Comparison of ENCODE assay signal across 12 cellular contexts in genomic region chr3:16890605-16891333, GRCh38. TPM values are rescaled to one million over a fixed set of nuclear protein-coding genes. Genes with fewer than 3 reads are reported as not detected.
DNase-seq lines count a peak whose midpoint lies in the region; ATAC-seq and TF ChIP-seq lines count a peak whose summit lies in the region.
"Had no signal": no experiment of that assay in that cellular context is flagged by ENCODE, and none has a peak within 500 bp of the region (broad histone marks: within the 10 kb centered on the region; RNA-seq: fewer than 3 reads in every experiment).

No MANE protein-coding gene starts in this region.

- H3K4me1 ChIP-seq in BE2C (no peaks in the 10 kb centered on the region; the same call in 1 of the 2 replicates), left ventricle myocardium inferior (peaks cover 87% of the 10 kb centered on the region)

- TF ChIP-seq CTCF in BE2C (IDR thresholded peaks at IDR 0.05; ENCODE audit: low read depth, low read length) = no peak
- TF ChIP-seq CTCF in GM13977 (IDR thresholded peaks at IDR 0.05; ENCODE audit: extremely low read depth, insufficient read depth, missing control alignments) = peak; percentile 1
- TF ChIP-seq CTCF in WTC11 (IDR thresholded peaks at IDR 0.05) = no peak
- TF ChIP-seq CTCF in left ventricle myocardium inferior (IDR thresholded peaks at IDR 0.05; ENCODE audit: borderline replicate concordance) = no peak
- TF ChIP-seq CTCF in lower leg skin (IDR thresholded peaks at IDR 0.05) = no peak

- H3K4me3 Mint-ChIP-seq in WTC11 = no peak overlapping the region

- intact Hi-C loops in left ventricle myocardium inferior (cut with micrococcal nuclease) = no loop called here
- intact Hi-C loops in lower leg skin (cut with DNase I; ENCODE audit: low total_unique reads) = no loop called here

- no peak for TF ChIP-seq POLR2A in lower leg skin (IDR thresholded peaks at IDR 0.05)

- peak; percentile 26 for DNase-seq in BE2C
- DNase-seq in GM13977 (ENCODE audit: low spot score) = no peak
- DNase-seq in WTC11 (ENCODE audit: low spot score) = no peak
- DNase-seq in left ventricle myocardium inferior = no peak
- no peak for DNase-seq in dedifferentiated amniotic fluid mesenchymal stem cell (ENCODE audit: extremely low spot score)
- DNase-seq in lower leg skin (ENCODE audit: low spot score in 2 of 2) = no peak
- DNase-seq in stimulated activated naive CD8-positive, alpha-beta T cell treated with anti-CD3 and anti-CD28 coated beads, Interleukin-15, Interleukin-2, amounts not matched to agents 100 U/mL and 50 U/mL, for 24 hours = no peak
- DNase-seq in DMS153 (lab: John Stamatoyannopoulos, UW) = no peak
- DNase-seq: central memory CD4-positive, alpha-beta T cell; NCI-H146 had no signal

- no peaks in the 10 kb centered on the region for H3K36me3 ChIP-seq in BE2C
- no peaks in the 10 kb centered on the region for H3K36me3 ChIP-seq in left ventricle myocardium inferior

- H3K9me3 ChIP-seq in BE2C (no peaks in the 10 kb centered on the region), left ventricle myocardium inferior (replicated peaks) (no peaks in the 10 kb centered on the region)

- no peaks in the 10 kb centered on the region for H3K36me3 Mint-ChIP-seq in WTC11

- H3K27me3 ChIP-seq in BE2C = no peaks in the 10 kb centered on the region
- H3K27me3 ChIP-seq in left ventricle myocardium inferior (ENCODE audit: low read depth) = no peaks in the 10 kb centered on the region

- H3K27me3 Mint-ChIP-seq in WTC11 (ENCODE audit: low read depth) = peaks cover 4% of the 10 kb centered on the region; the same call in 1 of the 2 replicates

- peaks cover 63% of the 10 kb centered on the region for H3K4me1 Mint-ChIP-seq in WTC11

- WGBS in lower leg skin, 2 donors = 84 to 88% methylated on average over 5 of the region's 5 CpGs

- peaks cover 4% of the 10 kb centered on the region; the same call in 1 of the 2 replicates for H3K9me3 Mint-ChIP-seq in WTC11

- ATAC-seq in WTC11 = peak; percentile 38
- no peak for ATAC-seq in stimulated activated naive CD8-positive, alpha-beta T cell treated with anti-CD3 and anti-CD28 coated beads, Interleukin-15, Interleukin-2, amounts not matched to agents 100 U/mL and 50 U/mL, for 24 hours
- ATAC-seq: esophagus mucosa, sciatic nerve had no signal

- peak overlapping the region; percentile 96 for H3K27ac ChIP-seq in left ventricle myocardium inferior (replicated peaks)

- H3K27ac Mint-ChIP-seq in WTC11 = no peak overlapping the region

- in situ Hi-C loops in GM13977 (cut with MboI; ENCODE audit: low pct_unique_long_range_greater_than_20kb, low sequenced_read_pairs, unreplicated experiment) = no loop called here

- H3K4me3 ChIP-seq in BE2C (ENCODE audit: low read depth, low read length) (no peak overlapping the region), left ventricle myocardium inferior (peak overlapping the region; percentile 35), lower leg skin (ENCODE audit: low read depth, poor library complexity, severe bottlenecking) (no peak overlapping the region)

- POLR2A ChIA-PET in WTC11 (lab: Charles Lee) = no interaction called here

- CTCF ChIA-PET in WTC11 (lab: Charles Lee) = no interaction called here

TF ChIP-seq in WTC11, 78 proteins besides CTCF, POLR2A, EP300 and RAD21:
- TF ChIP-seq GABPB1 (CRISPR knock-in tag; IDR thresholded peaks at IDR 0.05) (no peak), USF1 (CRISPR knock-in tag; IDR thresholded peaks at IDR 0.05) (no peak), TEAD1 (CRISPR knock-in tag; IDR thresholded peaks at IDR 0.05) (no peak), RORB (CRISPR knock-in tag; IDR thresholded peaks at IDR 0.05) (no peak), FOXK1 (CRISPR knock-in tag; IDR thresholded peaks at IDR 0.05) (no peak), ZNF512 (CRISPR knock-in tag; IDR thresholded peaks at IDR 0.05; ENCODE audit: borderline replicate concordance) (no peak), ZNF232 (CRISPR knock-in tag; IDR thresholded peaks at IDR 0.05) (no peak), KAT7 (CRISPR knock-in tag; IDR thresholded peaks at IDR 0.05; ENCODE audit: borderline replicate concordance) (no peak), MYBL2 (CRISPR knock-in tag; IDR thresholded peaks at IDR 0.05) (no peak), JUN (CRISPR knock-in tag; IDR thresholded peaks at IDR 0.05) (no peak), ATF3 (CRISPR knock-in tag; conservative IDR thresholded peaks at IDR 0.05) (no peak), GTF2I (CRISPR knock-in tag; conservative IDR thresholded peaks at IDR 0.05) (no peak), ZNF219 (CRISPR knock-in tag; IDR thresholded peaks at IDR 0.05; ENCODE audit: borderline replicate concordance) (no peak), HMGXB4 (CRISPR knock-in tag; IDR thresholded peaks at IDR 0.05) (no peak), ERG (CRISPR knock-in tag; IDR thresholded peaks at IDR 0.05) (no peak), MAX (CRISPR knock-in tag; IDR thresholded peaks at IDR 0.05) (no peak), TEAD4 (CRISPR knock-in tag; IDR thresholded peaks at IDR 0.05) (no peak)

RNA-seq across cellular contexts. Expression of gene PLCL2, which starts 6.0 kb away (rescaled TPM):
- polyA plus RNA-seq in BE2C (2012; ENCODE audit: insufficient read depth, insufficient read length, low read depth) = 0.34 TPM
- total RNA-seq in WTC11 (2021) (9.1 to 11.8 TPM (median 10.4 TPM) in 3 replicates), left ventricle myocardium inferior (48.1 TPM), lower leg skin (1 to 10 TPM; 1.4 to 4.5 (median 3.9) TPM)
